Comparison of ENCODE assay signal across 15 cellular contexts in the genomic region with DNA sequence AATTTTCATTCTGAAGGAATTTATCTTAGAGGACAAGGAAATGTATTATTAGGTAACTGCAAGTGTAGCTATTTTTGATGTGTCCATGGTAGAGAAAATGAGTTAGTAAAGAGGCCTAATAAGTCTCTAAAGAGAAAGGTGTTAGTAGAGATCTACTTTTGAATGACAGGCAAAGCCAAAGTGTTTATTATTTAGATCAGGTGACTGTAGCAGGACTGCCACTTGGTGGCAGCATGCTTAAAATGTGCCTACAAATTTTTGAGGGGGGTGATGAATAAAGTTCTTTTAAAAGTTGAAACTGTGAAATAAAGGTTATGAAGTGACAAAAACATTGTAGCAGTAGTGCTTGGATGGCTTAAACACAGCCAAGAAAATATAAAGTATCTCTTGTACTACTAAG.
DNase-seq lines count a peak whose midpoint lies in the region; ATAC-seq, FAIRE-seq and TF ChIP-seq lines count a peak whose summit lies in the region.
"Had no signal": no experiment of that assay in that cellular context is flagged by ENCODE, and none has a peak within 500 bp of the region (broad histone marks: within the 10 kb centered on the region; RNA-seq: fewer than 3 reads in every experiment).

No MANE protein-coding gene starts in this region.

- H3K9ac ChIP-seq in SK-N-SH = no peak overlapping the region
- no peak overlapping the region for H3K9ac ChIP-seq in K562 (ENCODE audit: insufficient read depth in 1 of 2, low read depth in 2 of 2, low read length in 2 of 2)
- H3K9ac ChIP-seq: BLaER1 had no signal

- H3K27ac ChIP-seq in SK-N-SH (ENCODE audit: low read depth in 2 of 2, low read length in 1 of 2) (no peak overlapping the region), K562 (ENCODE audit: extremely low read depth, low read depth, low read length) (no peak overlapping the region)
- H3K27ac ChIP-seq: BLaER1 had no signal

- CTCF ChIA-PET in SK-N-SH (lab: Yijun Ruan, JAX) = interaction anchor here (0.7 to 2.2 kb wide), 6 partner anchors 11 to 1457 kb away, joined by 3 to 7 read pairs (median 3); no protein-coding TSS in a partner anchor
- CTCF ChIA-PET in K562 (lab: Yijun Ruan, JAX; ENCODE audit: low intra/inter-chr PET ratio) = no interaction called here

- intact Hi-C loops in K562 (cut with micrococcal nuclease) = no loop called here

- H2AFZ ChIP-seq in SK-N-SH (ENCODE audit: low read depth) = no peak overlapping the region
- H2AFZ ChIP-seq in K562 (ENCODE audit: low read depth, low read length) = no peak overlapping the region

- H4K20me1 ChIP-seq in SK-N-SH (ENCODE audit: insufficient read depth) = no peaks in the 10 kb centered on the region
- no peaks in the 10 kb centered on the region for H4K20me1 ChIP-seq in K562 (replicated peaks; ENCODE audit: control insufficient read depth, insufficient read depth, low read length)
- H4K20me1 ChIP-seq: BLaER1 had no signal

- no peak for TF ChIP-seq EP300 in SK-N-SH (IDR thresholded peaks at IDR 0.05; ENCODE audit: borderline replicate concordance in 1 of 2, low read depth in 1 of 2, low read length in 1 of 2)
- TF ChIP-seq EP300 in Ishikawa (IDR thresholded peaks at IDR 0.05; ENCODE audit: borderline replicate concordance) = no peak
- TF ChIP-seq EP300 in K562 (IDR thresholded peaks at IDR 0.05; ENCODE audit: low read length) = no peak

- no TSS peak for BruUV-seq in K562 (replicated peaks; lab: Mats Ljungman, UMichigan)

- H3K9me1 ChIP-seq in K562 (ENCODE audit: control insufficient read depth, insufficient read depth, low read length) = no peaks in the 10 kb centered on the region

- H3K4me3 ChIP-seq in SK-N-SH (ENCODE audit: low read depth in 2 of 2, low read length in 1 of 2) (no peak overlapping the region), K562 (no peak overlapping the region), retinal pigment epithelial cell (ENCODE audit: low read length) (no peak overlapping the region)
- H3K4me3 ChIP-seq: BLaER1 had no signal

- no peaks in the 10 kb centered on the region for H3K9me2 ChIP-seq in SK-N-SH

- H3K79me2 ChIP-seq in SK-N-SH (ENCODE audit: insufficient read depth) = no peaks in the 10 kb centered on the region
- no peaks in the 10 kb centered on the region for H3K79me2 ChIP-seq in K562 (ENCODE audit: control insufficient read depth, insufficient read depth, low read length)

- in situ Hi-C loops in K562 (cut with MboI) = no loop called here

- H3K36me3 ChIP-seq in SK-N-SH (replicated peaks in 1 of 2; ENCODE audit: control insufficient read depth in 1 of 2, insufficient read depth in 2 of 2, low read length in 1 of 2) = no peaks in the 10 kb centered on the region
- H3K36me3 ChIP-seq in K562 (ENCODE audit: control insufficient read depth, insufficient read depth, low read length) = no peaks in the 10 kb centered on the region
- H3K36me3 ChIP-seq: BLaER1 had no signal

- FAIRE-seq in K562 (lab: Jason Lieb, UNC) = no peak
- FAIRE-seq: G401.6 had no signal

- H3K27me3 ChIP-seq in SK-N-SH (ENCODE audit: insufficient read depth) = no peaks in the 10 kb centered on the region
- H3K27me3 ChIP-seq in K562 (ENCODE audit: control insufficient read depth in 2 of 2, insufficient read depth in 2 of 2, low read length in 2 of 2) = no peaks in the 10 kb centered on the region
- H3K27me3 ChIP-seq: BLaER1 had no signal

- DNase-seq in SK-N-SH (no peak), K562 (ENCODE audit: extremely low read depth in 1 of 4, low spot score in 3 of 4) (peak; percentile 3 to 13 (median 8)), retinal pigment epithelial cell (ENCODE audit: low read depth) (no peak), NOMO-1 (lab: John Stamatoyannopoulos, UW; ENCODE audit: unreplicated experiment in 2 of 2) (no peak), NCI-H1417 treated with DMSO at 0.1 percent for 48 hours (lab: John Stamatoyannopoulos, UW) (no peak)
- DNase-seq: activated CD4-positive, alpha-beta T cell treated with anti-CD3 and anti-CD28 coated beads for 1 hour; activated T-cell treated with anti-CD3 and anti-CD28 coated beads, Interleukin-2, amount 50 U/mL, for 1 hour; amniotic stem cell; NCI-H446 treated with DMSO at 0.1 percent for 48 hours; stimulated activated naive CD8-positive, alpha-beta T cell treated with anti-CD3 and anti-CD28 coated beads, Interleukin-15, Interleukin-2, amounts not matched to agents 100 U/mL and 50 U/mL, for 24 hours had no signal

- POLR2A ChIA-PET in SK-N-SH (lab: Yijun Ruan, JAX) = no interaction called here
- POLR2A ChIA-PET in K562 (lab: Yijun Ruan, JAX) = no interaction called here

- ATAC-seq in SK-N-SH treated with all-trans-retinoic acid at 6 μM for 48 hours (no peak), K562 (no peak), HG02870 (IDR thresholded peaks at IDR 0.05; ENCODE audit: unreplicated experiment) (no peak)
- ATAC-seq: stimulated activated naive CD8-positive, alpha-beta T cell treated with anti-CD3 and anti-CD28 coated beads, Interleukin-15, Interleukin-2, amounts not matched to agents 100 U/mL and 50 U/mL, for 24 hours had no signal

- peak; percentile 37; the same call in 1 of the 2 replicates for TF ChIP-seq CTCF in SK-N-SH (IDR thresholded peaks at IDR 0.05)
- TF ChIP-seq CTCF in K562 (IDR thresholded peaks at IDR 0.05 in 2 of 3, conservative IDR thresholded peaks at IDR 0.05 in 1 of 3; ENCODE audit: insufficient read depth in 2 of 3, low read depth in 1 of 3, low read length in 3 of 3) = peak in 1 of 3 experiments; percentile 4; a peak in 1 of 6 replicates
- peak; percentile 5 for TF ChIP-seq CTCF in retinal pigment epithelial cell (conservative IDR thresholded peaks at IDR 0.05; ENCODE audit: low read depth, low read length)

- H3K4me2 ChIP-seq in SK-N-SH (no peak overlapping the region), K562 (ENCODE audit: insufficient read depth, low read length) (no peak overlapping the region)
- H3K4me2 ChIP-seq: BLaER1 had no signal

- no peaks in the 10 kb centered on the region for H3F3A ChIP-seq in SK-N-SH (replicated peaks; ENCODE audit: insufficient read depth)

- H3K9me3 ChIP-seq in SK-N-SH (no peaks in the 10 kb centered on the region), K562 (replicated peaks; ENCODE audit: control insufficient read depth, insufficient read depth, low read depth, low read length) (no peaks in the 10 kb centered on the region)

- TF ChIP-seq POLR2A in K562 (conservative IDR thresholded peaks at IDR 0.05) = no peak

- no peaks in the 10 kb centered on the region; a peak in 1 of 4 replicates for H3K4me1 ChIP-seq in SK-N-SH (ENCODE audit: control insufficient read depth in 1 of 2, insufficient read depth in 2 of 2, low read depth in 1 of 2, low read length in 1 of 2)
- H3K4me1 ChIP-seq in K562 (replicated peaks in 1 of 2; ENCODE audit: control insufficient read depth in 2 of 2, insufficient read depth in 2 of 2, low read length in 2 of 2) = no peaks in the 10 kb centered on the region
- H3K4me1 ChIP-seq: BLaER1 had no signal

- TF ChIP-seq RAD21 in SK-N-SH (IDR thresholded peaks at IDR 0.05; ENCODE audit: low read length) (peak; percentile 42), Ishikawa (IDR thresholded peaks at IDR 0.05; ENCODE audit: low read depth) (peak; percentile 40), K562 (CRISPR knock-in tag; conservative IDR thresholded peaks at IDR 0.05 in 1 of 2, IDR thresholded peaks at IDR 0.05 in 1 of 2) (peak in 1 of 2 experiments; percentile 16; a peak in 1 of 4 replicates)

TF ChIP-seq in SK-N-SH, 30 proteins besides CTCF, POLR2A, EP300 and RAD21:
- TF ChIP-seq TAF1 (IDR thresholded peaks at IDR 0.05; ENCODE audit: borderline replicate concordance, low read depth, low read length) (no peak), SMC3 (IDR thresholded peaks at IDR 0.05; ENCODE audit: low read depth, low read length) (peak; percentile 15; the same call in 1 of the 2 replicates)

TF ChIP-seq in SK-N-SH treated with all-trans-retinoic acid at 6 μM for 48 hours, 23 proteins besides CTCF, POLR2A, EP300 and RAD21 (continues in another document):
- TF ChIP-seq, protein P1, sequence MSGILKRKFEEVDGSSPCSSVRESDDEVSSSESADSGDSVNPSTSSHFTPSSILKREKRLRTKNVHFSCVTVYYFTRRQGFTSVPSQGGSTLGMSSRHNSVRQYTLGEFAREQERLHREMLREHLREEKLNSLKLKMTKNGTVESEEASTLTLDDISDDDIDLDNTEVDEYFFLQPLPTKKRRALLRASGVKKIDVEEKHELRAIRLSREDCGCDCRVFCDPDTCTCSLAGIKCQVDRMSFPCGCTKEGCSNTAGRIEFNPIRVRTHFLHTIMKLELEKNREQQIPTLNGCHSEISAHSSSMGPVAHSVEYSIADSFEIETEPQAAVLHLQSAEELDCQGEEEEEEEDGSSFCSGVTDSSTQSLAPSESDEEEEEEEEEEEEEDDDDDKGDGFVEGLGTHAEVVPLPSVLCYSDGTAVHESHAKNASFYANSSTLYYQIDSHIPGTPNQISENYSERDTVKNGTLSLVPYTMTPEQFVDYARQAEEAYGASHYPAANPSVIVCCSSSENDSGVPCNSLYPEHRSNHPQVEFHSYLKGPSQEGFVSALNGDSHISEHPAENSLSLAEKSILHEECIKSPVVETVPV (CRISPR knock-in tag; IDR thresholded peaks at IDR 0.05) = no peak

TF ChIP-seq in Ishikawa, 13 proteins besides CTCF, POLR2A, EP300 and RAD21:
- TF ChIP-seq YY1 (IDR thresholded peaks at IDR 0.05; ENCODE audit: low read depth) (no peak), TEAD4 (IDR thresholded peaks at IDR 0.05) (no peak), CEBPB (IDR thresholded peaks at IDR 0.05) (no peak), TAF1 (IDR thresholded peaks at IDR 0.05; ENCODE audit: low read depth) (no peak)
- TF ChIP-seq, protein P2, sequence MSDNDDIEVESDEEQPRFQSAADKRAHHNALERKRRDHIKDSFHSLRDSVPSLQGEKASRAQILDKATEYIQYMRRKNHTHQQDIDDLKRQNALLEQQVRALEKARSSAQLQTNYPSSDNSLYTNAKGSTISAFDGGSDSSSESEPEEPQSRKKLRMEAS (IDR thresholded peaks at IDR 0.05) = no peak
TF ChIP-seq in Ishikawa: peak in this region for 0.

TF ChIP-seq in K562, 482 proteins besides CTCF, POLR2A, EP300 and RAD21:
- no peak for TF ChIP-seq TFAM (CRISPR knock-in tag; conservative IDR thresholded peaks at IDR 0.05)
- peak; percentile 44 for TF ChIP-seq RBM25 (IDR thresholded peaks at IDR 0.05; ENCODE audit: low read depth, low read length, severe bottlenecking)
- TF ChIP-seq, protein P3, sequence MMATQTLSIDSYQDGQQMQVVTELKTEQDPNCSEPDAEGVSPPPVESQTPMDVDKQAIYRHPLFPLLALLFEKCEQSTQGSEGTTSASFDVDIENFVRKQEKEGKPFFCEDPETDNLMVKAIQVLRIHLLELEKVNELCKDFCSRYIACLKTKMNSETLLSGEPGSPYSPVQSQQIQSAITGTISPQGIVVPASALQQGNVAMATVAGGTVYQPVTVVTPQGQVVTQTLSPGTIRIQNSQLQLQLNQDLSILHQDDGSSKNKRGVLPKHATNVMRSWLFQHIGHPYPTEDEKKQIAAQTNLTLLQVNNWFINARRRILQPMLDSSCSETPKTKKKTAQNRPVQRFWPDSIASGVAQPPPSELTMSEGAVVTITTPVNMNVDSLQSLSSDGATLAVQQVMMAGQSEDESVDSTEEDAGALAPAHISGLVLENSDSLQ (IDR thresholded peaks at IDR 0.05) = peak; percentile 35; the same call in 1 of the 2 replicates

Comparison
In these comparisons a context has a peak if more than half of its experiments do, and no peak if none do; other contexts are left out.
1. DNase-seq: peak in K562 (4 of 4); none in SK-N-SH (single experiment), retinal pigment epithelial cell (single experiment), NOMO-1 (0 of 2) and NCI-H1417 treated with DMSO at 0.1 percent for 48 hours (single experiment).